In the genomic region with DNA sequence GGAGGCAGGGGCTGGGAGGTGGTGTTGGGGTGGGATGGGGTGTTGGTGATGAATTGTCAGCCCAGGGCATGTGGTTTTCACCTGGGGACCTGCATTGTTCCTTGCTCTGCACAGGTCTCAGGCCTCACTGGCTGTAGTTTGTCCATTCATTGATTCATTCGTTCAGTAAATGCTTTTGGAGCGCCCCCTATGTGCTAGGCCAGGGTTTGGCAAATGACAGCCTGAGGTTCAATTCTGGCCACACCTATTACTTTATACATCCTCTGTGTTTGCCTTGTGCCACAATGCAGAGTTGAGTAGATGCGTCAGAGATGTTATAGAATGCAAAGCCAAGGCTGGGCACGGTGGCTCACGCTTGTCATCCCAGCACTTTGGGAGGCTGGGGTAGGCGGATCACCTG, we compare ENCODE assay signal across 8 cellular contexts. TPM values are rescaled to one million over a fixed set of nuclear protein-coding genes. Genes with fewer than 3 reads are reported as not detected.
DNase-seq lines count a peak whose midpoint lies in the region; ATAC-seq and TF ChIP-seq lines count a peak whose summit lies in the region.

No MANE protein-coding gene starts in this region.

- TF ChIP-seq POLR2A in esophagus squamous epithelium (IDR thresholded peaks at IDR 0.05) = no peak

- no peak for DNase-seq in AG10803 (ENCODE audit: low read depth)
- DNase-seq in GM13977 (ENCODE audit: low spot score) = peak; percentile 61
- DNase-seq in RWPE2 (ENCODE audit: low spot score) = no peak
- peak; percentile 33 for DNase-seq in fibroblast of the aortic adventitia (ENCODE audit: low read depth)
- DNase-seq in esophagus squamous epithelium (lab: John Stamatoyannopoulos, UW) = no peak
- no peak for DNase-seq in NCI-H345 (lab: John Stamatoyannopoulos, UW)

- in situ Hi-C loops in GM13977 (cut with MboI; ENCODE audit: low pct_unique_long_range_greater_than_20kb, low sequenced_read_pairs, unreplicated experiment) = no loop called here

- intact Hi-C loops in esophagus squamous epithelium (cut with DNase I) = no loop called here

- no peaks in the 10 kb centered on the region for H3K36me3 ChIP-seq in RWPE2 (ENCODE audit: low read depth)
- no peaks in the 10 kb centered on the region for H3K36me3 ChIP-seq in esophagus squamous epithelium

- TF ChIP-seq CTCF in AG10803 (conservative IDR thresholded peaks at IDR 0.05; ENCODE audit: low read length) (0 out of 2 replicates have a peak, but pooled peaks have one; percentile 2), GM13977 (IDR thresholded peaks at IDR 0.05; ENCODE audit: extremely low read depth, insufficient read depth, missing control alignments) (peak; percentile 69), RWPE2 (IDR thresholded peaks at IDR 0.05; ENCODE audit: poor library complexity, severe bottlenecking) (peak; percentile 22), fibroblast of the aortic adventitia (IDR thresholded peaks at IDR 0.05; ENCODE audit: insufficient read depth, low read length) (peak; percentile 40), esophagus squamous epithelium (IDR thresholded peaks at IDR 0.05) (peak in 2 of 6 experiments; percentile 11 to 45)

- H3K4me1 ChIP-seq in RWPE2 (ENCODE audit: insufficient read depth, poor library complexity, severe bottlenecking) = no peaks in the 10 kb centered on the region
- H3K4me1 ChIP-seq in esophagus squamous epithelium = peaks cover 0 to 11% (median 0%) of the 10 kb centered on the region in 3 donors

- H3K9me3 ChIP-seq in RWPE2 (ENCODE audit: severe bottlenecking) (no peaks in the 10 kb centered on the region), esophagus squamous epithelium (no peaks in the 10 kb centered on the region)

- WGBS in esophagus squamous epithelium, 2 donors = 33 to 63% methylated on average over 1 to 3 of the region's 6 CpGs

- H3K27ac ChIP-seq in RWPE2 (ENCODE audit: poor library complexity, severe bottlenecking) (no peak overlapping the region), esophagus squamous epithelium (no peak overlapping the region)

- ATAC-seq in RWPE2 (ENCODE audit: low read depth) (no peak), GM21528 (IDR thresholded peaks at IDR 0.05; ENCODE audit: low FRiP score, unreplicated experiment) (no peak), HG02759 (IDR thresholded peaks at IDR 0.05; ENCODE audit: unreplicated experiment) (no peak)

- no peak overlapping the region for H3K4me3 ChIP-seq in AG10803 (ENCODE audit: low read length)
- H3K4me3 ChIP-seq in RWPE2 (ENCODE audit: severe bottlenecking) = no peak overlapping the region
- H3K4me3 ChIP-seq in fibroblast of the aortic adventitia (ENCODE audit: low read depth, low read length) = no peak overlapping the region
- no peak overlapping the region for H3K4me3 ChIP-seq in esophagus squamous epithelium

- H3K27me3 ChIP-seq in RWPE2 (ENCODE audit: insufficient read depth, poor library complexity, severe bottlenecking) (no peaks in the 10 kb centered on the region), esophagus squamous epithelium (no peaks in the 10 kb centered on the region)

RNA-seq across cellular contexts. Expression of gene ADCK1, which starts 4.7 kb away (rescaled TPM):
- total RNA-seq in fibroblast of the aortic adventitia (ENCODE audit: low replicate concordance) = 5.2 and 8.7 TPM in 2 replicates
- total RNA-seq in esophagus squamous epithelium = 1 to 10 TPM; 3.6 to 5.4 (median 4.4) TPM

RNA-seq across cellular contexts. Expression of gene SNW1, which starts 43.6 kb away (rescaled TPM):
- total RNA-seq in fibroblast of the aortic adventitia (ENCODE audit: low replicate concordance) = 55.7 and 99.1 TPM in 2 replicates
- total RNA-seq in esophagus squamous epithelium = 10 to 100 TPM; 23.1 to 45.4 (median 40.1) TPM

Comparison
In these comparisons a context has a peak if more than half of its experiments do, and no peak if none do; other contexts are left out.
1. DNase-seq: peak in GM13977 (single experiment) and fibroblast of the aortic adventitia (single experiment); none in AG10803 (single experiment), RWPE2 (single experiment), esophagus squamous epithelium (single experiment) and NCI-H345 (single experiment).